In the genomic region with DNA sequence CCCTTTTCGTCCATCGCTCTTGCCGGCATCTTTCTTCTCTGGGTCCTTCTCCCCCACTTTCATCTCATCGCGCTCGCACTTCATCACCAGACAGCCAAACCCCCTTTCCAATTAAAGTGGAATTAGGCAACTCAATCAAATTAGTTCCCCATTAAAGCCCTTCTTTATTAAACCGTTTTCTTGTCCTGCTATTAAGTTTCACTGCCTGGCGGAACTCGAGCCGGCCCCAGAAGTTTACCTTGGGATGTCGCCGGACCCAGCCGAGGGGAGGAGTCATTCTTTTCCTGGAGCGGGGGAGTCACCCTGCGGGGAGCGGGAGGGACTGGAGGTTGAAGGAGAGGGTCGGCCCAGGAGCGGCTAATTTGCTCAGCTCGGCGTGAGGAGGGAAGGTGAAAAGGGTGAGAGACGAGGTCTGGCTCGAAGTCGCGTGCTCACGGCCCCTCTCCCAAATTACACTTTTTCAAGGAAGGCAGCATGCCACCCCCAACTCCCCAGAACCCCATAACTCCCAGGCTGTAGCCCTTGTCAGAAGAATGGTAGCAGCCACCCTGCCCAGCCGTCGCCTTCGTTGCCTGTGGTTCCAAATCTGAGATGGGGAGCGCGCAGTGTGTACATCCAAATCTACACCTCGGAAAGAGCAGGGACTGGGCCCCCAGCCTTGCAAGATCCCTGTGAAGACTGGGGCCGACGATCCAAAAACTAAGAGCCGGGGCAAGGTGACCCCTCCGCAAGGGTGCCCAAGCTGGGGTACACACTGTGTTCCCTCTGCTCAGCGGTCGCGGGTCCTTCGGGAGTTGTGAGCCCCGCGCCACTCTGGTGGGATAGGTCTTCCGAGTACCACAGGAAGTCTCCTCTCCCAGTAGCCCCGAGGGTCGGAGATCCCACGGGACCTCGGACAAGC, we compare ENCODE assay signal across 16 cellular contexts. TPM values are rescaled to one million over a fixed set of nuclear protein-coding genes. Genes with fewer than 3 reads are reported as not detected.
DNase-seq lines count a peak whose midpoint lies in the region; ATAC-seq and FAIRE-seq lines count a peak whose summit lies in the region.
"Had no signal": no experiment of that assay in that cellular context is flagged by ENCODE, and none has a peak within 500 bp of the region (broad histone marks: within the 10 kb centered on the region; RNA-seq: fewer than 3 reads in every experiment).

No MANE protein-coding gene starts in this region.

- CTCF ChIA-PET in activated CD8-positive, alpha-beta memory T cell treated with anti-CD3 and anti-CD28 coated beads, Interleukin-2, amount 10 ng/mL, durations not matched to agents 7 days and 5 days (lab: Charles Lee), result no interaction called here

- H3K4me3 ChIP-seq in iPS-11a (ENCODE audit: low read depth, low read length) (peak overlapping the region; percentile 2), skeletal muscle satellite cell (ENCODE audit: low read length) (no peak overlapping the region), small intestine (ENCODE audit: low read depth in 1 of 2, low read length in 2 of 2) (no peak overlapping the region)

- no peak overlapping the region for H3K4me3 Mint-ChIP-seq in activated CD8-positive, alpha-beta memory T cell treated with anti-CD3 and anti-CD28 coated beads, Interleukin-2, amount 10 ng/mL, durations not matched to agents 7 days and 5 days
- H3K4me3 Mint-ChIP-seq in T-helper 17 cell, result peak overlapping the region; percentile 2

- peak overlapping the region; percentile 52 for H3K4me2 ChIP-seq in skeletal muscle satellite cell (ENCODE audit: low read length)

- no peak for FAIRE-seq in small intestine (lab: Jason Lieb, UNC)
- FAIRE-seq: TTC549, urothelium cell line had no signal

- no peak for ATAC-seq in activated CD8-positive, alpha-beta memory T cell treated with anti-CD3 and anti-CD28 coated beads, Interleukin-2, amount 10 ng/mL, durations not matched to agents 7 days and 5 days
- no peak for ATAC-seq in T-helper 17 cell
- ATAC-seq: left colon had no signal

- H3K9me3 ChIP-seq in T-helper 17 cell (ENCODE audit: control insufficient read depth, low read length, poor library complexity, severe bottlenecking) (no peaks in the 10 kb centered on the region), skeletal muscle satellite cell (replicated peaks; ENCODE audit: low read length) (no peaks in the 10 kb centered on the region), small intestine (ENCODE audit: control insufficient read depth, low read depth) (no peaks in the 10 kb centered on the region)
- H3K9me3 ChIP-seq: neutrophil had no signal

- H3K9ac ChIP-seq in skeletal muscle satellite cell (ENCODE audit: low read depth, low read length), result no peak overlapping the region

- H3K27ac ChIP-seq in small intestine (ENCODE audit: low read depth in 1 of 2, low read length in 1 of 2), result no peak overlapping the region
- H3K27ac ChIP-seq: neutrophil had no signal

- H3K36me3 Mint-ChIP-seq in activated CD8-positive, alpha-beta memory T cell treated with anti-CD3 and anti-CD28 coated beads, Interleukin-2, amount 10 ng/mL, durations not matched to agents 7 days and 5 days, result peaks cover 8% of the 10 kb centered on the region
- H3K36me3 Mint-ChIP-seq in T-helper 17 cell (ENCODE audit: low read depth), result peaks cover 20% of the 10 kb centered on the region

- H3K4me1 Mint-ChIP-seq in activated CD8-positive, alpha-beta memory T cell treated with anti-CD3 and anti-CD28 coated beads, Interleukin-2, amount 10 ng/mL, durations not matched to agents 7 days and 5 days, result peaks cover 19% of the 10 kb centered on the region
- peaks cover 21% of the 10 kb centered on the region for H3K4me1 Mint-ChIP-seq in T-helper 17 cell

- peaks cover 5% of the 10 kb centered on the region for H3K4me1 ChIP-seq in skeletal muscle satellite cell (ENCODE audit: control insufficient read depth, insufficient read depth, low read length)
- no peaks in the 10 kb centered on the region for H3K4me1 ChIP-seq in small intestine (ENCODE audit: control insufficient read depth in 2 of 2, insufficient read depth in 1 of 2, low read depth in 1 of 2, low read length in 1 of 2)

- peaks cover 93% of the 10 kb centered on the region for H3K27me3 ChIP-seq in skeletal muscle satellite cell (ENCODE audit: control insufficient read depth, insufficient read depth, low read length)
- H3K27me3 ChIP-seq in small intestine (ENCODE audit: control insufficient read depth in 2 of 2, insufficient read depth in 2 of 2, low read length in 2 of 2), result peaks cover 41 to 65% of the 10 kb centered on the region in 2 donors

- H3K27ac Mint-ChIP-seq in activated CD8-positive, alpha-beta memory T cell treated with anti-CD3 and anti-CD28 coated beads, Interleukin-2, amount 10 ng/mL, durations not matched to agents 7 days and 5 days, result peak overlapping the region; percentile 56
- no peak overlapping the region for H3K27ac Mint-ChIP-seq in T-helper 17 cell

- H3K36me3 ChIP-seq in skeletal muscle satellite cell (ENCODE audit: insufficient read depth, low read length) (no peaks in the 10 kb centered on the region), small intestine (ENCODE audit: control insufficient read depth in 2 of 2, insufficient read depth in 2 of 2, low read length in 2 of 2) (no peaks in the 10 kb centered on the region)
- H3K36me3 ChIP-seq: neutrophil had no signal

- 5 to 13% (median 11%) methylated on average over 46 of the region's 46 CpGs for WGBS in small intestine, 3 donors

- H3K9me3 Mint-ChIP-seq in activated CD8-positive, alpha-beta memory T cell treated with anti-CD3 and anti-CD28 coated beads, Interleukin-2, amount 10 ng/mL, durations not matched to agents 7 days and 5 days (ENCODE audit: low read depth), result no peaks in the 10 kb centered on the region

- H3K27me3 Mint-ChIP-seq in activated CD8-positive, alpha-beta memory T cell treated with anti-CD3 and anti-CD28 coated beads, Interleukin-2, amount 10 ng/mL, durations not matched to agents 7 days and 5 days, result peaks cover 77% of the 10 kb centered on the region
- peaks cover 78% of the 10 kb centered on the region for H3K27me3 Mint-ChIP-seq in T-helper 17 cell

- no peak for DNase-seq in activated CD8-positive, alpha-beta memory T cell treated with anti-CD3 and anti-CD28 coated beads, Interleukin-2, amount 10 ng/mL, durations not matched to agents 7 days and 5 days
- DNase-seq in activated CD8-positive, alpha-beta memory T cell treated with anti-CD3 and anti-CD28 coated beads, Interleukin-2, amount 50 U/mL, for 4 hours, result no peak
- DNase-seq in T-helper 17 cell (no peak), NCI-H187 (lab: John Stamatoyannopoulos, UW) (no peak), small intestine (no peak)
- DNase-seq in activated CD4-positive, CD25-positive, alpha-beta regulatory T cell (lab: John Stamatoyannopoulos, UW), result no peak
- DNase-seq: activated CD8-positive, alpha-beta memory T cell treated with anti-CD3 and anti-CD28 coated beads, Interleukin-2, amount 50 U/mL, for 48 hours; dermis blood vessel endothelial cell; DMS153; left colon; NCI-H748 treated with DMSO at 0.1 percent for 48 hours had no signal

RNA-seq across cellular contexts. Expression of a gene that starts 6.4 kb away (rescaled TPM):
- under 1 TPM in 1 of 2 experiments, not detected in 1; 0.12 TPM for total RNA-seq in activated CD8-positive, alpha-beta memory T cell treated with anti-CD3 and anti-CD28 coated beads, Interleukin-2, amount 10 ng/mL, durations not matched to agents 7 days and 5 days
- total RNA-seq in T-helper 17 cell, result not detected
- total RNA-seq in skeletal muscle satellite cell (2012; rRNA removed), result under 0.01 TPM in 1 of 2 replicates, not detected in the other
- under 1 TPM in 1 of 3 donors, not detected in 2; 0.03 TPM for polyA plus RNA-seq in small intestine
- total RNA-seq: dermis blood vessel endothelial cell had no signal
